1 cellular context compared by ENCODE assay signal in genomic region chr20:50038574-50038991, GRCh38.
TF ChIP-seq lines count a peak whose summit lies in the region.

No MANE protein-coding gene starts in this region.

TF ChIP-seq in HepG2, 621 proteins besides CTCF, POLR2A, EP300 and RAD21 (continued from another document and continues in another):
- no peak for TF ChIP-seq KDM6A (CRISPR knock-in tag; IDR thresholded peaks at IDR 0.05; ENCODE audit: low read depth)
- TF ChIP-seq, protein P1, sequence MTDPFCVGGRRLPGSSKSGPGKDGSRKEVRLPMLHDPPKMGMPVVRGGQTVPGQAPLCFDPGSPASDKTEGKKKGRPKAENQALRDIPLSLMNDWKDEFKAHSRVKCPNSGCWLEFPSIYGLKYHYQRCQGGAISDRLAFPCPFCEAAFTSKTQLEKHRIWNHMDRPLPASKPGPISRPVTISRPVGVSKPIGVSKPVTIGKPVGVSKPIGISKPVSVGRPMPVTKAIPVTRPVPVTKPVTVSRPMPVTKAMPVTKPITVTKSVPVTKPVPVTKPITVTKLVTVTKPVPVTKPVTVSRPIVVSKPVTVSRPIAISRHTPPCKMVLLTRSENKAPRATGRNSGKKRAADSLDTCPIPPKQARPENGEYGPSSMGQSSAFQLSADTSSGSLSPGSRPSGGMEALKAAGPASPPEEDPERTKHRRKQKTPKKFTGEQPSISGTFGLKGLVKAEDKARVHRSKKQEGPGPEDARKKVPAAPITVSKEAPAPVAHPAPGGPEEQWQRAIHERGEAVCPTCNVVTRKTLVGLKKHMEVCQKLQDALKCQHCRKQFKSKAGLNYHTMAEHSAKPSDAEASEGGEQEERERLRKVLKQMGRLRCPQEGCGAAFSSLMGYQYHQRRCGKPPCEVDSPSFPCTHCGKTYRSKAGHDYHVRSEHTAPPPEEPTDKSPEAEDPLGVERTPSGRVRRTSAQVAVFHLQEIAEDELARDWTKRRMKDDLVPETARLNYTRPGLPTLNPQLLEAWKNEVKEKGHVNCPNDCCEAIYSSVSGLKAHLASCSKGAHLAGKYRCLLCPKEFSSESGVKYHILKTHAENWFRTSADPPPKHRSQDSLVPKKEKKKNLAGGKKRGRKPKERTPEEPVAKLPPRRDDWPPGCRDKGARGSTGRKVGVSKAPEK (CRISPR knock-in tag; IDR thresholded peaks at IDR 0.05; ENCODE audit: borderline replicate concordance), result no peak
- TF ChIP-seq ARNT2 (CRISPR knock-in tag; IDR thresholded peaks at IDR 0.05; ENCODE audit: low read depth), result no peak
- TF ChIP-seq ETS1 (CRISPR knock-in tag; IDR thresholded peaks at IDR 0.05), result no peak
- TF ChIP-seq ASH2L (IDR thresholded peaks at IDR 0.05; ENCODE audit: insufficient read length, low read depth, low read length), result no peak
- TF ChIP-seq, protein P2, sequence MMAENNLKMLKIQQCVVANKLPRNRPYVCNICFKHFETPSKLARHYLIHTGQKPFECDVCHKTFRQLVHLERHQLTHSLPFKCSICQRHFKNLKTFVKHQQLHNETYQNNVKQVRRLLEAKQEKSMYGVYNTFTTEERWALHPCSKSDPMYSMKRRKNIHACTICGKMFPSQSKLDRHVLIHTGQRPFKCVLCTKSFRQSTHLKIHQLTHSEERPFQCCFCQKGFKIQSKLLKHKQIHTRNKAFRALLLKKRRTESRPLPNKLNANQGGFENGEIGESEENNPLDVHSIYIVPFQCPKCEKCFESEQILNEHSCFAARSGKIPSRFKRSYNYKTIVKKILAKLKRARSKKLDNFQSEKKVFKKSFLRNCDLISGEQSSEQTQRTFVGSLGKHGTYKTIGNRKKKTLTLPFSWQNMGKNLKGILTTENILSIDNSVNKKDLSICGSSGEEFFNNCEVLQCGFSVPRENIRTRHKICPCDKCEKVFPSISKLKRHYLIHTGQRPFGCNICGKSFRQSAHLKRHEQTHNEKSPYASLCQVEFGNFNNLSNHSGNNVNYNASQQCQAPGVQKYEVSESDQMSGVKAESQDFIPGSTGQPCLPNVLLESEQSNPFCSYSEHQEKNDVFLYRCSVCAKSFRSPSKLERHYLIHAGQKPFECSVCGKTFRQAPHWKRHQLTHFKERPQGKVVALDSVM (CRISPR knock-in tag; IDR thresholded peaks at IDR 0.05), result no peak
- TF ChIP-seq KDM3A (CRISPR knock-in tag; IDR thresholded peaks at IDR 0.05; ENCODE audit: low read depth), result peak; percentile 49; the same call in 1 of the 2 replicates
- peak; percentile 20; the same call in 1 of the 2 replicates for TF ChIP-seq SPEN (CRISPR knock-in tag; IDR thresholded peaks at IDR 0.05; ENCODE audit: low read depth)
- no peak for TF ChIP-seq KAT2B (IDR thresholded peaks at IDR 0.05; ENCODE audit: borderline replicate concordance, low read depth, low read length)
- no peak for TF ChIP-seq ZNF782 (CRISPR knock-in tag; IDR thresholded peaks at IDR 0.05; ENCODE audit: borderline replicate concordance)
- no peak for TF ChIP-seq NR0B2 (CRISPR knock-in tag; IDR thresholded peaks at IDR 0.05)
- no peak for TF ChIP-seq SOX6 (IDR thresholded peaks at IDR 0.05)
- TF ChIP-seq SOX6 (CRISPR knock-in tag; IDR thresholded peaks at IDR 0.05), result peak; percentile 42; the same call in 1 of the 2 replicates
- no peak for TF ChIP-seq CHCHD3 (CRISPR knock-in tag; IDR thresholded peaks at IDR 0.05)
- TF ChIP-seq THRA (CRISPR knock-in tag; IDR thresholded peaks at IDR 0.05; ENCODE audit: borderline replicate concordance), result 0 out of 2 replicates have a peak, but pooled peaks have one; percentile 6
- no peak for TF ChIP-seq ZBTB38 (CRISPR knock-in tag; IDR thresholded peaks at IDR 0.05)
- no peak for TF ChIP-seq HOXA7 (CRISPR knock-in tag; IDR thresholded peaks at IDR 0.05)
- TF ChIP-seq, protein P3, sequence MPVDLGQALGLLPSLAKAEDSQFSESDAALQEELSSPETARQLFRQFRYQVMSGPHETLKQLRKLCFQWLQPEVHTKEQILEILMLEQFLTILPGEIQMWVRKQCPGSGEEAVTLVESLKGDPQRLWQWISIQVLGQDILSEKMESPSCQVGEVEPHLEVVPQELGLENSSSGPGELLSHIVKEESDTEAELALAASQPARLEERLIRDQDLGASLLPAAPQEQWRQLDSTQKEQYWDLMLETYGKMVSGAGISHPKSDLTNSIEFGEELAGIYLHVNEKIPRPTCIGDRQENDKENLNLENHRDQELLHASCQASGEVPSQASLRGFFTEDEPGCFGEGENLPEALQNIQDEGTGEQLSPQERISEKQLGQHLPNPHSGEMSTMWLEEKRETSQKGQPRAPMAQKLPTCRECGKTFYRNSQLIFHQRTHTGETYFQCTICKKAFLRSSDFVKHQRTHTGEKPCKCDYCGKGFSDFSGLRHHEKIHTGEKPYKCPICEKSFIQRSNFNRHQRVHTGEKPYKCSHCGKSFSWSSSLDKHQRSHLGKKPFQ (CRISPR knock-in tag; IDR thresholded peaks at IDR 0.05; ENCODE audit: insufficient replicate concordance), result no peak
- no peak for TF ChIP-seq PHF5A (CRISPR knock-in tag; IDR thresholded peaks at IDR 0.05; ENCODE audit: low read depth, unreplicated experiment)
- TF ChIP-seq ARID2 (CRISPR knock-in tag; IDR thresholded peaks at IDR 0.05; ENCODE audit: borderline replicate concordance), result no peak
- TF ChIP-seq MAZ (IDR thresholded peaks at IDR 0.05; ENCODE audit: borderline replicate concordance, low read depth, low read length), result no peak
- no peak for TF ChIP-seq MAZ (CRISPR knock-in tag; IDR thresholded peaks at IDR 0.05; ENCODE audit: low read depth)
- no peak for TF ChIP-seq ATF1 (CRISPR knock-in tag; IDR thresholded peaks at IDR 0.05)
- TF ChIP-seq ZNF772 (CRISPR knock-in tag; IDR thresholded peaks at IDR 0.05), result peak; percentile 38; the same call in 1 of the 2 replicates
- no peak for TF ChIP-seq ZNF251 (CRISPR knock-in tag; IDR thresholded peaks at IDR 0.05)
- TF ChIP-seq, protein P4, sequence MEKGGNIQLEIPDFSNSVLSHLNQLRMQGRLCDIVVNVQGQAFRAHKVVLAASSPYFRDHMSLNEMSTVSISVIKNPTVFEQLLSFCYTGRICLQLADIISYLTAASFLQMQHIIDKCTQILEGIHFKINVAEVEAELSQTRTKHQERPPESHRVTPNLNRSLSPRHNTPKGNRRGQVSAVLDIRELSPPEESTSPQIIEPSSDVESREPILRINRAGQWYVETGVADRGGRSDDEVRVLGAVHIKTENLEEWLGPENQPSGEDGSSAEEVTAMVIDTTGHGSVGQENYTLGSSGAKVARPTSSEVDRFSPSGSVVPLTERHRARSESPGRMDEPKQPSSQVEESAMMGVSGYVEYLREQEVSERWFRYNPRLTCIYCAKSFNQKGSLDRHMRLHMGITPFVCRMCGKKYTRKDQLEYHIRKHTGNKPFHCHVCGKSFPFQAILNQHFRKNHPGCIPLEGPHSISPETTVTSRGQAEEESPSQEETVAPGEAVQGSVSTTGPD (CRISPR knock-in tag; IDR thresholded peaks at IDR 0.05), result no peak
- TF ChIP-seq PPARG (CRISPR knock-in tag; conservative IDR thresholded peaks at IDR 0.05), result 0 out of 2 replicates have a peak, but pooled peaks have one; percentile 42
- TF ChIP-seq, protein P5, sequence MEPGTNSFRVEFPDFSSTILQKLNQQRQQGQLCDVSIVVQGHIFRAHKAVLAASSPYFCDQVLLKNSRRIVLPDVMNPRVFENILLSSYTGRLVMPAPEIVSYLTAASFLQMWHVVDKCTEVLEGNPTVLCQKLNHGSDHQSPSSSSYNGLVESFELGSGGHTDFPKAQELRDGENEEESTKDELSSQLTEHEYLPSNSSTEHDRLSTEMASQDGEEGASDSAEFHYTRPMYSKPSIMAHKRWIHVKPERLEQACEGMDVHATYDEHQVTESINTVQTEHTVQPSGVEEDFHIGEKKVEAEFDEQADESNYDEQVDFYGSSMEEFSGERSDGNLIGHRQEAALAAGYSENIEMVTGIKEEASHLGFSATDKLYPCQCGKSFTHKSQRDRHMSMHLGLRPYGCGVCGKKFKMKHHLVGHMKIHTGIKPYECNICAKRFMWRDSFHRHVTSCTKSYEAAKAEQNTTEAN (CRISPR knock-in tag; conservative IDR thresholded peaks at IDR 0.05), result no peak
- TF ChIP-seq, protein P6, sequence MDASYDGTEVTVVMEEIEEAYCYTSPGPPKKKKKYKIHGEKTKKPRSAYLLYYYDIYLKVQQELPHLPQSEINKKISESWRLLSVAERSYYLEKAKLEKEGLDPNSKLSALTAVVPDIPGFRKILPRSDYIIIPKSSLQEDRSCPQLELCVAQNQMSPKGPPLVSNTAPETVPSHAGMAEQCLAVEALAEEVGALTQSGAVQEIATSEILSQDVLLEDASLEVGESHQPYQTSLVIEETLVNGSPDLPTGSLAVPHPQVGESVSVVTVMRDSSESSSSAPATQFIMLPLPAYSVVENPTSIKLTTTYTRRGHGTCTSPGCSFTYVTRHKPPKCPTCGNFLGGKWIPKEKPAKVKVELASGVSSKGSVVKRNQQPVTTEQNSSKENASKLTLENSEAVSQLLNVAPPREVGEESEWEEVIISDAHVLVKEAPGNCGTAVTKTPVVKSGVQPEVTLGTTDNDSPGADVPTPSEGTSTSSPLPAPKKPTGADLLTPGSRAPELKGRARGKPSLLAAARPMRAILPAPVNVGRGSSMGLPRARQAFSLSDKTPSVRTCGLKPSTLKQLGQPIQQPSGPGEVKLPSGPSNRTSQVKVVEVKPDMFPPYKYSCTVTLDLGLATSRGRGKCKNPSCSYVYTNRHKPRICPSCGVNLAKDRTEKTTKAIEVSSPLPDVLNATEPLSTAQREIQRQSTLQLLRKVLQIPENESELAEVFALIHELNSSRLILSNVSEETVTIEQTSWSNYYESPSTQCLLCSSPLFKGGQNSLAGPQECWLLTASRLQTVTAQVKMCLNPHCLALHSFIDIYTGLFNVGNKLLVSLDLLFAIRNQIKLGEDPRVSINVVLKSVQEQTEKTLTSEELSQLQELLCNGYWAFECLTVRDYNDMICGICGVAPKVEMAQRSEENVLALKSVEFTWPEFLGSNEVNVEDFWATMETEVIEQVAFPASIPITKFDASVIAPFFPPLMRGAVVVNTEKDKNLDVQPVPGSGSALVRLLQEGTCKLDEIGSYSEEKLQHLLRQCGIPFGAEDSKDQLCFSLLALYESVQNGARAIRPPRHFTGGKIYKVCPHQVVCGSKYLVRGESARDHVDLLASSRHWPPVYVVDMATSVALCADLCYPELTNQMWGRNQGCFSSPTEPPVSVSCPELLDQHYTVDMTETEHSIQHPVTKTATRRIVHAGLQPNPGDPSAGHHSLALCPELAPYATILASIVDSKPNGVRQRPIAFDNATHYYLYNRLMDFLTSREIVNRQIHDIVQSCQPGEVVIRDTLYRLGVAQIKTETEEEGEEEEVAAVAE (CRISPR knock-in tag; IDR thresholded peaks at IDR 0.05; ENCODE audit: borderline replicate concordance), result no peak
- no peak for TF ChIP-seq MAFF (IDR thresholded peaks at IDR 0.05; ENCODE audit: low read depth, low read length)
- TF ChIP-seq GABPB1 (CRISPR knock-in tag; IDR thresholded peaks at IDR 0.05), result peak; percentile 22; the same call in 1 of the 2 replicates
- no peak for TF ChIP-seq NR3C1 (CRISPR knock-in tag; IDR thresholded peaks at IDR 0.05)
- TF ChIP-seq, protein P7, sequence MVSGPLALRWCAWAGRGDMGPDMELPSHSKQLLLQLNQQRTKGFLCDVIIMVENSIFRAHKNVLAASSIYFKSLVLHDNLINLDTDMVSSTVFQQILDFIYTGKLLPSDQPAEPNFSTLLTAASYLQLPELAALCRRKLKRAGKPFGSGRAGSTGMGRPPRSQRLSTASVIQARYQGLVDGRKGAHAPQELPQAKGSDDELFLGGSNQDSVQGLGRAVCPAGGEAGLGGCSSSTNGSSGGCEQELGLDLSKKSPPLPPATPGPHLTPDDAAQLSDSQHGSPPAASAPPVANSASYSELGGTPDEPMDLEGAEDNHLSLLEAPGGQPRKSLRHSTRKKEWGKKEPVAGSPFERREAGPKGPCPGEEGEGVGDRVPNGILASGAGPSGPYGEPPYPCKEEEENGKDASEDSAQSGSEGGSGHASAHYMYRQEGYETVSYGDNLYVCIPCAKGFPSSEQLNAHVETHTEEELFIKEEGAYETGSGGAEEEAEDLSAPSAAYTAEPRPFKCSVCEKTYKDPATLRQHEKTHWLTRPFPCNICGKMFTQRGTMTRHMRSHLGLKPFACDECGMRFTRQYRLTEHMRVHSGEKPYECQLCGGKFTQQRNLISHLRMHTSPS (CRISPR knock-in tag; IDR thresholded peaks at IDR 0.05; ENCODE audit: low read depth), result peak; percentile 27; the same call in 1 of the 2 replicates
- no peak for TF ChIP-seq ZFYVE20 (CRISPR knock-in tag; IDR thresholded peaks at IDR 0.05; ENCODE audit: borderline replicate concordance, low read depth)
- no peak for TF ChIP-seq TRAFD1 (CRISPR knock-in tag; IDR thresholded peaks at IDR 0.05; ENCODE audit: borderline replicate concordance)
- no peak for TF ChIP-seq SMARCE1 (IDR thresholded peaks at IDR 0.05; ENCODE audit: borderline replicate concordance)
- TF ChIP-seq HNRNPLL (IDR thresholded peaks at IDR 0.05; ENCODE audit: low read depth, low read length, poor library complexity, severe bottlenecking), result peak; percentile 41
- TF ChIP-seq IRF2 (CRISPR knock-in tag; IDR thresholded peaks at IDR 0.05), result 0 out of 2 replicates have a peak, but pooled peaks have one; percentile 48
- no peak for TF ChIP-seq ZNF703 (CRISPR knock-in tag; IDR thresholded peaks at IDR 0.05; ENCODE audit: borderline replicate concordance)
